17 cellular contexts compared by ENCODE assay signal in the genomic region with DNA sequence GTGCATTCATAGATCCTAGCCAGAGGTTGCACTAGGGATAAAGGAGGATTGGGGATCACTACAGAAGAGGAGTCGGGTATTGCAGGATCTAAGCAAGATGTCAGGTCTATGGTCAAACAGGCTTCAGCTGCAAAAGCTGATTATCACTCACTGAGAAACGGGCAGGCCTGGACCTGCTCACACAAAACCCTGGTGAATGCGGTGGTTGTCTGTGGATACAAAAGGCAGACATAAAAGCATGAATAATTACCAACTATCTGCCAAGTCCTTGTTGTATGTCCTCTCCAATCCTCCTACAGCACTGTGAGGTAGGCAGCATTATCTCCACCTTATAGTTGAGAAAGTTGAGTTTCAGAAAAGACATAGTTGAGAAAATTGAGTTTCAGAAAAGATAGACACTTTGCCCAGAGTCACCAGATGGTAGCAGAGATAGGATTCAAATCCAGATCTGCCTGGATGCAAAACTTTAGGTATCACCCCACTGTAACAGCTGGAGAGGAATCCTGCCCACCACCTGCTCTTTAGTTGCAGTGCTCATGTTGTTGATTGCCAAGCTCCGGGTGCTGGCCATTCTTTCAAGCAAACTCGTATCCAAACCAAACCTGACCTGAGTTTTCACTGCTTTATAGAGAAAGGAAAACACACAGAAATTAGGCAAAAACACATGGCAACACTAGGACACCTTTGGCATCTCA. TPM values are rescaled to one million over a fixed set of nuclear protein-coding genes. Genes with fewer than 3 reads are reported as not detected.
A peak's percentile ranks its signal among the peaks of the same experiment; 100 is the strongest.
DNase-seq lines count a peak whose midpoint lies in the region; ATAC-seq lines count a peak whose summit lies in the region.
"Had no signal": no experiment of that assay in that cellular context is flagged by ENCODE, and none has a peak within 500 bp of the region (broad histone marks: within the 10 kb centered on the region; RNA-seq: fewer than 3 reads in every experiment).

No MANE protein-coding gene starts in this region.

- ATAC-seq in HG03460 (IDR thresholded peaks at IDR 0.05; ENCODE audit: unreplicated experiment), result no peak
- ATAC-seq: activated naive CD4-positive, alpha-beta T cell treated with anti-CD3 and anti-CD28 coated beads, Interleukin-2, amount 50 U/mL, for 72 hours had no signal

- no peaks in the 10 kb centered on the region for H3K9me3 ChIP-seq in HAP-1
- H3K9me3 ChIP-seq: BLaER1, left ventricle myocardium inferior, ovary, thoracic aorta had no signal

- H3K27me3 ChIP-seq in HAP-1 (ENCODE audit: low read depth), result peaks cover 2% of the 10 kb centered on the region; the same call in 1 of the 2 replicates
- H3K27me3 ChIP-seq: BLaER1, ovary had no signal

- peaks cover 28% of the 10 kb centered on the region for H3K4me1 ChIP-seq in HAP-1
- H3K4me1 ChIP-seq: left ventricle myocardium inferior had no signal

- H3K36me3 ChIP-seq in HAP-1 (replicated peaks), result no peaks in the 10 kb centered on the region
- H3K36me3 ChIP-seq: BLaER1, left ventricle myocardium inferior, ovary, thoracic aorta had no signal

- peak overlapping the region; percentile 28 for H3K27ac ChIP-seq in epithelial cell of prostate
- H3K27ac ChIP-seq: BLaER1, left ventricle myocardium inferior, ovary, thoracic aorta had no signal

- H3K4me3 ChIP-seq in HAP-1, result no peak overlapping the region
- H3K4me3 ChIP-seq: BLaER1, left ventricle myocardium inferior, ovary, thoracic aorta had no signal

- peak; percentile 59 to 60 for DNase-seq in HAP-1 (ENCODE audit: low spot score in 2 of 2)
- DNase-seq in NCI-H1930 (lab: John Stamatoyannopoulos, UW), result peak; percentile 57 to 71
- peak; percentile 48 for DNase-seq in NCI-H774 (lab: John Stamatoyannopoulos, UW)
- DNase-seq in epithelial cell of prostate (ENCODE audit: low read depth, low spot score), result peak; percentile 71
- no peak for DNase-seq in dermis blood vessel endothelial cell
- DNase-seq in activated CD4-positive, alpha-beta T cell treated with anti-CD3 and anti-CD28 coated beads for 4 hours, result no peak
- DNase-seq: activated CD4-positive, alpha-beta T cell treated with anti-CD3 and anti-CD28 coated beads, Interleukin-2, amount 10 ng/mL, durations not matched to agents 24 days and 14 days; left ventricle myocardium inferior; ovary; Right ventricle myocardium superior; stimulated activated CD4-positive, alpha-beta T cell treated with anti-CD3 and anti-CD28 coated beads, Interleukin-4, amount 100 ng/mL, for 1 hour; stimulated activated CD8-positive, alpha-beta memory T cell treated with anti-CD3 and anti-CD28 coated beads, Interleukin-4, amount 100 ng/mL, for 48 hours; T1000 had no signal

- in situ Hi-C loops in HAP-1 (cut with MboI; ENCODE audit: low sequenced_read_pairs), result loop anchor here (25.0 kb wide), 1 partner anchor 1228 kb away; a partner anchor contains a TSS

RNA-seq across cellular contexts. Expression of a gene that starts 49.6 kb away (rescaled TPM):
- 0.14 and 1.0 TPM in 2 replicates for total RNA-seq in dermis blood vessel endothelial cell

Comparison
In these comparisons a context has a peak if more than half of its experiments do, and no peak if none do; other contexts are left out.
1. DNase-seq: peak in HAP-1 (2 of 2), NCI-H1930 (2 of 2), NCI-H774 (single experiment) and epithelial cell of prostate (single experiment); none in dermis blood vessel endothelial cell (single experiment) and activated CD4-positive, alpha-beta T cell treated with anti-CD3 and anti-CD28 coated beads for 4 hours (0 of 2).